In genomic region chr13:77779461-77780272, GRCh38 we compare ENCODE assay signal across 8 cellular contexts.
DNase-seq lines count a peak whose midpoint lies in the region; ATAC-seq and TF ChIP-seq lines count a peak whose summit lies in the region.

No MANE protein-coding gene starts in this region.

- H3K36me3 Mint-ChIP-seq in activated CD4-positive, alpha-beta memory T cell treated with anti-CD3 and anti-CD28 coated beads, Interleukin-2, amount 10 ng/mL, durations not matched to agents 7 days and 5 days (ENCODE audit: low read depth) = no peaks in the 10 kb centered on the region
- H3K36me3 Mint-ChIP-seq in activated T-helper 1 cell treated with anti-CD3 and anti-CD28 coated beads, Interleukin-12 subunit alpha, Interleukin-12 subunit beta, Interleukin-2, Interleukin-4 antibody, amounts not matched to agents 30 ng/mL and 10 ng/mL and 1 ng/mL, durations not matched to agents 14 hours and 24 hours and 36 hours (ENCODE audit: low read depth) = peaks cover 2% of the 10 kb centered on the region

- H3K4me1 Mint-ChIP-seq in activated CD4-positive, alpha-beta memory T cell treated with anti-CD3 and anti-CD28 coated beads, Interleukin-2, amount 10 ng/mL, durations not matched to agents 7 days and 5 days = peaks cover 13% of the 10 kb centered on the region
- peaks cover 8% of the 10 kb centered on the region for H3K4me1 Mint-ChIP-seq in activated T-helper 1 cell treated with anti-CD3 and anti-CD28 coated beads, Interleukin-12 subunit alpha, Interleukin-12 subunit beta, Interleukin-2, Interleukin-4 antibody, amounts not matched to agents 30 ng/mL and 10 ng/mL and 1 ng/mL, durations not matched to agents 14 hours and 24 hours and 36 hours (ENCODE audit: low read depth)

- WGBS in prostate gland = 14% methylated on average over 3 of the region's 3 CpGs

- intact Hi-C loops in prostate gland (cut with DNase I) = loop anchor here (2.0 kb wide), 1 partner anchor 343 kb away; no protein-coding TSS in a partner anchor
- intact Hi-C loops in activated T-helper 1 cell treated with anti-CD3 and anti-CD28 coated beads, Interleukin-12 subunit alpha, Interleukin-12 subunit beta, Interleukin-2, Interleukin-4 antibody, amounts not matched to agents 30 ng/mL and 10 ng/mL and 1 ng/mL, durations not matched to agents 14 hours and 24 hours and 36 hours (cut with micrococcal nuclease) = loop anchor here (1.0 to 2.0 kb wide), 2 partner anchors 31 to 342 kb away; no protein-coding TSS in a partner anchor

- no peaks in the 10 kb centered on the region for H3K9me3 ChIP-seq in prostate gland

- TF ChIP-seq CTCF in prostate gland (IDR thresholded peaks at IDR 0.05) = peak; percentile 25 to 79 (median 70)

- POLR2A ChIA-PET in activated CD4-positive, alpha-beta memory T cell treated with anti-CD3 and anti-CD28 coated beads, Interleukin-2, amount 10 ng/mL, durations not matched to agents 7 days and 5 days (lab: Charles Lee) = no interaction called here

- DNase-seq in DMS53 treated with DMSO at 0.1 percent for 48 hours (lab: John Stamatoyannopoulos, UW; ENCODE audit: unreplicated experiment) = peak; percentile 50
- DNase-seq in NCI-H2196 treated with DMSO at 0.1 percent for 48 hours (lab: John Stamatoyannopoulos, UW; ENCODE audit: unreplicated experiment) = peak; percentile 0
- DNase-seq in activated CD4-positive, alpha-beta memory T cell treated with anti-CD3 and anti-CD28 coated beads, Interleukin-2, amount 10 ng/mL, durations not matched to agents 7 days and 5 days = peak; percentile 35
- DNase-seq in glomerular endothelial cell (ENCODE audit: extremely low read depth, low read depth, low spot score) = peak; percentile 77
- peak; percentile 54 for DNase-seq in prostate gland (ENCODE audit: low spot score)
- no peak for DNase-seq in activated T-helper 1 cell treated with anti-CD3 and anti-CD28 coated beads, Interleukin-12 subunit alpha, Interleukin-12 subunit beta, Interleukin-2, Interleukin-4 antibody, amounts not matched to agents 30 ng/mL and 10 ng/mL and 1 ng/mL, durations not matched to agents 14 hours and 24 hours and 36 hours (ENCODE audit: low spot score)

- H3K27ac Mint-ChIP-seq in activated CD4-positive, alpha-beta memory T cell treated with anti-CD3 and anti-CD28 coated beads, Interleukin-2, amount 10 ng/mL, durations not matched to agents 7 days and 5 days = peak overlapping the region; percentile 9
- H3K27ac Mint-ChIP-seq in activated T-helper 1 cell treated with anti-CD3 and anti-CD28 coated beads, Interleukin-12 subunit alpha, Interleukin-12 subunit beta, Interleukin-2, Interleukin-4 antibody, amounts not matched to agents 30 ng/mL and 10 ng/mL and 1 ng/mL, durations not matched to agents 14 hours and 24 hours and 36 hours = no peak overlapping the region

- no peaks in the 10 kb centered on the region for H3K9me3 Mint-ChIP-seq in activated CD4-positive, alpha-beta memory T cell treated with anti-CD3 and anti-CD28 coated beads, Interleukin-2, amount 10 ng/mL, durations not matched to agents 7 days and 5 days
- H3K9me3 Mint-ChIP-seq in activated T-helper 1 cell treated with anti-CD3 and anti-CD28 coated beads, Interleukin-12 subunit alpha, Interleukin-12 subunit beta, Interleukin-2, Interleukin-4 antibody, amounts not matched to agents 30 ng/mL and 10 ng/mL and 1 ng/mL, durations not matched to agents 14 hours and 24 hours and 36 hours = no peaks in the 10 kb centered on the region

- H3K27ac ChIP-seq in prostate gland = no peak overlapping the region

- H3K27me3 Mint-ChIP-seq in activated CD4-positive, alpha-beta memory T cell treated with anti-CD3 and anti-CD28 coated beads, Interleukin-2, amount 10 ng/mL, durations not matched to agents 7 days and 5 days = no peaks in the 10 kb centered on the region
- H3K27me3 Mint-ChIP-seq in activated T-helper 1 cell treated with anti-CD3 and anti-CD28 coated beads, Interleukin-12 subunit alpha, Interleukin-12 subunit beta, Interleukin-2, Interleukin-4 antibody, amounts not matched to agents 30 ng/mL and 10 ng/mL and 1 ng/mL, durations not matched to agents 14 hours and 24 hours and 36 hours (ENCODE audit: insufficient read depth) = peaks cover 3% of the 10 kb centered on the region

- no peak overlapping the region for H3K4me3 Mint-ChIP-seq in activated CD4-positive, alpha-beta memory T cell treated with anti-CD3 and anti-CD28 coated beads, Interleukin-2, amount 10 ng/mL, durations not matched to agents 7 days and 5 days
- no peak overlapping the region for H3K4me3 Mint-ChIP-seq in activated T-helper 1 cell treated with anti-CD3 and anti-CD28 coated beads, Interleukin-12 subunit alpha, Interleukin-12 subunit beta, Interleukin-2, Interleukin-4 antibody, amounts not matched to agents 30 ng/mL and 10 ng/mL and 1 ng/mL, durations not matched to agents 14 hours and 24 hours and 36 hours

- no peak overlapping the region for H3K4me3 ChIP-seq in prostate gland

- ATAC-seq in GM19324 (IDR thresholded peaks at IDR 0.05; ENCODE audit: low FRiP score, unreplicated experiment) (peak; percentile 77), HG03196 (IDR thresholded peaks at IDR 0.05; ENCODE audit: unreplicated experiment) (peak; percentile 88)

- TF ChIP-seq POLR2A in prostate gland (IDR thresholded peaks at IDR 0.05) = no peak

- no peaks in the 10 kb centered on the region for H3K27me3 ChIP-seq in prostate gland (replicated peaks; ENCODE audit: insufficient read depth)

- CTCF ChIA-PET in activated CD4-positive, alpha-beta memory T cell treated with anti-CD3 and anti-CD28 coated beads, Interleukin-2, amount 10 ng/mL, durations not matched to agents 7 days and 5 days (lab: Charles Lee) = interaction anchor here (0.8 to 2.0 kb wide), 2 partner anchors 341 kb away, joined by 6 to 13 read pairs; no protein-coding TSS in a partner anchor

- no peaks in the 10 kb centered on the region for H3K4me1 ChIP-seq in prostate gland (replicated peaks)

- no peaks in the 10 kb centered on the region for H3K36me3 ChIP-seq in prostate gland
